30 cellular contexts compared by ENCODE assay signal in the genomic region with DNA sequence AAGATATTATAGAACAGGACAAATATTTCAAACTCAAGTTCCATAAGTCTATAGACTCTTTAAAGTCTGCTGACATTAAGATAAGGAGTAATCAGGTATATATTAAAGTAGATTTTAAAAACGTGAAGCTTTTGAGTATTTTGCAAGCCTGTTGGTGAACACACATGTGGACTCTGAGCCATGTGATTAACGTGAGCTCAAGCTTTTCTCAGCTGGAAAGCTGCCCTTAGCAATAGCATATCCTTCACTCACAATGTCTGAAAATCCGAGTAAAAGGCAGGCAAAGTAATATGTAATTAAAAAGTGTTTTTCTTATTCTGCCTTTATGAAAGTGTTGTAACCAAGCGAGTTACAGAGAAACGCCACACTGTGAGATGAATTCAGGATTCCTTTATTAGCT.
"Had no signal": no experiment of that assay in that cellular context is flagged by ENCODE, and none has a peak within 500 bp of the region (broad histone marks: within the 10 kb centered on the region; RNA-seq: fewer than 3 reads in every experiment).

No MANE protein-coding gene starts in this region.

- ATAC-seq: natural killer cell; psoas muscle; right cardiac atrium; right lobe of liver; stimulated activated memory B cell treated with anti-CD40 and anti-IgM and Interleukin-4, amounts not matched to agents 10 μg/mL and 1 μg/mL and 100 μg/mL, for 72 hours; stimulated activated naive CD8-positive, alpha-beta T cell treated with anti-CD3 and anti-CD28 coated beads, Interleukin-15, amount 100 ng/mL, for 72 hours; stimulated activated naive CD8-positive, alpha-beta T cell treated with anti-CD3 and anti-CD28 coated beads, Interleukin-15, Interleukin-2, amounts not matched to agents 100 U/mL and 50 U/mL, for 24 hours; upper lobe of right lung had no signal

- H3K27ac ChIP-seq: neural progenitor cell, ovary, parathyroid adenoma, psoas muscle, right lobe of liver, skin epidermis, spleen, suprapubic skin, testis, tibial artery, transverse colon, upper lobe of right lung, uterus had no signal

- H3K27ac Mint-ChIP-seq: natural killer cell; nephron; neural progenitor cell; stimulated activated memory B cell treated with anti-CD40 and anti-IgM and Interleukin-4, amounts not matched to agents 10 μg/mL and 1 μg/mL and 100 μg/mL, for 72 hours; stimulated activated naive CD8-positive, alpha-beta T cell treated with anti-CD3 and anti-CD28 coated beads, Interleukin-15, amount 100 ng/mL, for 72 hours; type B pancreatic cell had no signal

- H3K27me3 Mint-ChIP-seq: stimulated activated memory B cell treated with anti-CD40 and anti-IgM and Interleukin-4, amounts not matched to agents 10 μg/mL and 1 μg/mL and 100 μg/mL, for 72 hours; type B pancreatic cell had no signal

- H3K9me3 ChIP-seq: ovary, psoas muscle, right lobe of liver, spleen, suprapubic skin, testis, tibial artery, transverse colon, upper lobe of right lung, uterus had no signal

- H3K4me1 ChIP-seq: parathyroid adenoma, psoas muscle, right lobe of liver, spleen, suprapubic skin, testis, tibial artery, upper lobe of right lung, uterus had no signal

- H3K4me3 Mint-ChIP-seq: natural killer cell; nephron; neural progenitor cell; stimulated activated memory B cell treated with anti-CD40 and anti-IgM and Interleukin-4, amounts not matched to agents 10 μg/mL and 1 μg/mL and 100 μg/mL, for 72 hours; stimulated activated naive CD8-positive, alpha-beta T cell treated with anti-CD3 and anti-CD28 coated beads, Interleukin-15, amount 100 ng/mL, for 72 hours; type B pancreatic cell had no signal

- H3K4me3 ChIP-seq: neural progenitor cell, ovary, psoas muscle, right lobe of liver, skin epidermis, smooth muscle cell, spleen, suprapubic skin, testis, tibial artery, transverse colon, upper lobe of right lung, uterus had no signal

- H3K36me3 ChIP-seq: neural progenitor cell, ovary, right lobe of liver, spleen, suprapubic skin, tibial artery, transverse colon, upper lobe of right lung, uterus had no signal

- H3K36me3 Mint-ChIP-seq: natural killer cell; neural progenitor cell; stimulated activated memory B cell treated with anti-CD40 and anti-IgM and Interleukin-4, amounts not matched to agents 10 μg/mL and 1 μg/mL and 100 μg/mL, for 72 hours; type B pancreatic cell had no signal

- H3K9me3 Mint-ChIP-seq: natural killer cell; nephron; neural progenitor cell; stimulated activated memory B cell treated with anti-CD40 and anti-IgM and Interleukin-4, amounts not matched to agents 10 μg/mL and 1 μg/mL and 100 μg/mL, for 72 hours; stimulated activated naive CD8-positive, alpha-beta T cell treated with anti-CD3 and anti-CD28 coated beads, Interleukin-15, amount 100 ng/mL, for 72 hours; type B pancreatic cell had no signal

- H3K27me3 ChIP-seq: neural progenitor cell, ovary, right lobe of liver, spleen, suprapubic skin, testis, tibial artery, transverse colon, upper lobe of right lung, uterus had no signal

- H3K9ac ChIP-seq: neural progenitor cell, parathyroid adenoma had no signal

- DNase-seq: natural killer cell; occipital lobe; ovary; posterior cingulate gyrus; psoas muscle; right cardiac atrium; spleen; stimulated activated CD4-positive, alpha-beta T cell treated with anti-CD3 and anti-CD28 coated beads, Interleukin-12 subunit alpha, Interleukin-12 subunit beta, amount 100 ng/mL, for 4 hours; stimulated activated CD4-positive, alpha-beta T cell treated with anti-CD3 and anti-CD28 coated beads, Interleukin-1b, Interleukin-23, amount 100 ng/mL, for 48 hours; stimulated activated CD4-positive, alpha-beta T cell treated with anti-CD3 and anti-CD28 coated beads, Interleukin-4, amount 100 ng/mL, for 1 hour; stimulated activated CD4-positive, alpha-beta T cell treated with anti-CD3 and anti-CD28 coated beads, Interleukin-4, amount 100 ng/mL, for 4 hours; stimulated activated CD8-positive, alpha-beta memory T cell treated with anti-CD3 and anti-CD28 coated beads, Interleukin-4, amount 100 ng/mL, for 48 hours; stimulated activated naive CD4-positive, alpha-beta T cell; stimulated activated naive CD8-positive, alpha-beta T cell treated with anti-CD3 and anti-CD28 coated beads, Interleukin-15, amount 100 ng/mL, for 72 hours; stimulated activated naive CD8-positive, alpha-beta T cell treated with anti-CD3 and anti-CD28 coated beads, Interleukin-15, Interleukin-2, amounts not matched to agents 100 U/mL and 50 U/mL, for 24 hours; substantia nigra; testis; tibial artery; transverse colon; upper lobe of right lung; uterus had no signal

- H3K4me1 Mint-ChIP-seq: natural killer cell; neural progenitor cell; stimulated activated memory B cell treated with anti-CD40 and anti-IgM and Interleukin-4, amounts not matched to agents 10 μg/mL and 1 μg/mL and 100 μg/mL, for 72 hours; stimulated activated naive CD8-positive, alpha-beta T cell treated with anti-CD3 and anti-CD28 coated beads, Interleukin-15, amount 100 ng/mL, for 72 hours had no signal
